ENCODE assay signal across 21 cellular contexts in the genomic region with DNA sequence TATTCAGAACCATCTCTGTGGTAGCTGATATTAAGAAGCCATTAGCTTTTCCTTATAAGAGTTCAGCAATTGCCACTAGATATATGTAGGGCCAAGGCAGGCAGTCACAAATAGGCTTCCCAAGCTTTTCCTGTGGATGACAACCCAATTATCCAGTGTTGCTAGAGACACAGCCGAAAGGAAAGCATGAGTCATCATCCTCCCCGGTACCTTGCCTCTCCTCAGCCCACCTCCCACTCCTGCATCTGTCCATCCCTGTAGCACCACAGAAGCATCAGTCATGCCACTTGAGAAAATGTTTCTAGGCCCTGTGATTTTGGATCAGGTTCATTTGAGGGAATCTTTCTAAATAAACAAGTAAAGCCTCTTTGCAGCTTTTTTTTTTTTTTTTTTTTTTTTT.
A peak's percentile ranks its signal among the peaks of the same experiment; 100 is the strongest.
DNase-seq lines count a peak whose midpoint lies in the region; ATAC-seq and TF ChIP-seq lines count a peak whose summit lies in the region.
"Had no signal": no experiment of that assay in that cellular context is flagged by ENCODE, and none has a peak within 500 bp of the region (broad histone marks: within the 10 kb centered on the region; RNA-seq: fewer than 3 reads in every experiment).

No MANE protein-coding gene starts in this region.

- no peaks in the 10 kb centered on the region for H3K36me3 ChIP-seq in MG63
- no peaks in the 10 kb centered on the region for H3K36me3 ChIP-seq in hepatocyte (replicated peaks; ENCODE audit: insufficient read depth, low read depth)
- H3K36me3 ChIP-seq in left lung: no peaks in the 10 kb centered on the region
- H3K36me3 ChIP-seq: BLaER1 treated with 17β-estradiol and CSF1 and Interleukin-3, amounts not matched to agents 10 nM and 100 nM; neural progenitor cell had no signal

- H3K4me3 Mint-ChIP-seq in activated T-cell treated with anti-CD3 and anti-CD28 coated beads, Interleukin-2, amount 50 U/mL, for 24 hours: no peak overlapping the region
- H3K4me3 Mint-ChIP-seq: IgD-negative memory B cell, neural progenitor cell had no signal

- no peaks in the 10 kb centered on the region for H3K4me1 Mint-ChIP-seq in activated T-cell treated with anti-CD3 and anti-CD28 coated beads, Interleukin-2, amount 50 U/mL, for 24 hours (ENCODE audit: low read depth)
- H3K4me1 Mint-ChIP-seq: IgD-negative memory B cell, neural progenitor cell had no signal

- peak; percentile 32 for DNase-seq in DMS53 (lab: John Stamatoyannopoulos, UW)
- no peak for DNase-seq in DMS53 treated with DMSO at 0.1 percent for 48 hours (lab: John Stamatoyannopoulos, UW; ENCODE audit: unreplicated experiment)
- DNase-seq in MG63: peak; percentile 32
- DNase-seq in astrocyte of the hippocampus (ENCODE audit: low read depth, low spot score): peak; percentile 38
- DNase-seq in occipital lobe (lab: John Stamatoyannopoulos, UW): peak; percentile 45
- no peak for DNase-seq in hepatocyte (ENCODE audit: low spot score)
- no peak for DNase-seq in activated T-cell treated with anti-CD3 and anti-CD28 coated beads, Interleukin-2, amount 50 U/mL, for 24 hours
- no peak for DNase-seq in left lung
- DNase-seq: 8988T; activated naive CD4-positive, alpha-beta T cell treated with Interleukin-2 at 50 U/mL for 16 hours; aorta; GOT3; left cardiac atrium; mucosa of descending colon; NCI-H2081 treated with DMSO at 0.1 percent for 48 hours; RPMI8226; testis had no signal

- H3K9me2 ChIP-seq in hepatocyte (replicated peaks; ENCODE audit: insufficient read depth): no peaks in the 10 kb centered on the region

- H4K20me1 ChIP-seq in hepatocyte (ENCODE audit: insufficient read depth, poor library complexity, severe bottlenecking): no peaks in the 10 kb centered on the region
- H4K20me1 ChIP-seq: BLaER1 treated with 17β-estradiol and CSF1 and Interleukin-3, amounts not matched to agents 10 nM and 100 nM had no signal

- no peaks in the 10 kb centered on the region for H3K9me3 Mint-ChIP-seq in activated T-cell treated with anti-CD3 and anti-CD28 coated beads, Interleukin-2, amount 50 U/mL, for 24 hours
- H3K9me3 Mint-ChIP-seq: neural progenitor cell had no signal

- H2AFZ ChIP-seq in hepatocyte: no peak overlapping the region
- H2AFZ ChIP-seq: neural progenitor cell had no signal

- no peaks in the 10 kb centered on the region for H3K36me3 Mint-ChIP-seq in activated T-cell treated with anti-CD3 and anti-CD28 coated beads, Interleukin-2, amount 50 U/mL, for 24 hours (ENCODE audit: low read depth)
- H3K36me3 Mint-ChIP-seq: neural progenitor cell had no signal

- intact Hi-C loops in left lung (cut with DNase I): no loop called here

- H3K4me2 ChIP-seq in hepatocyte: no peak overlapping the region
- H3K4me2 ChIP-seq: BLaER1 treated with 17β-estradiol and CSF1 and Interleukin-3, amounts not matched to agents 10 nM and 100 nM; neural progenitor cell had no signal

- no peak overlapping the region for H3K27ac Mint-ChIP-seq in activated T-cell treated with anti-CD3 and anti-CD28 coated beads, Interleukin-2, amount 50 U/mL, for 24 hours
- H3K27ac Mint-ChIP-seq: IgD-negative memory B cell, neural progenitor cell had no signal

- 29% methylated on average over 2 of the region's 2 CpGs for WGBS in hepatocyte (ENCODE audit: low lambda C conversion rate, missing lambda C conversion rate)

- H3K27me3 ChIP-seq in MG63 (no peaks in the 10 kb centered on the region), hepatocyte (no peaks in the 10 kb centered on the region), left lung (no peaks in the 10 kb centered on the region)
- H3K27me3 ChIP-seq: BLaER1 treated with 17β-estradiol and CSF1 and Interleukin-3, amounts not matched to agents 10 nM and 100 nM; foreskin keratinocyte; neural progenitor cell; testis had no signal

- no peak overlapping the region for H3K27ac ChIP-seq in hepatocyte
- no peak overlapping the region for H3K27ac ChIP-seq in left lung
- H3K27ac ChIP-seq: BLaER1 treated with 17β-estradiol and CSF1 and Interleukin-3, amounts not matched to agents 10 nM and 100 nM; foreskin keratinocyte; neural progenitor cell; testis had no signal

- no peaks in the 10 kb centered on the region for H3K79me2 ChIP-seq in hepatocyte

- peaks cover 7% of the 10 kb centered on the region for H3K27me3 Mint-ChIP-seq in activated T-cell treated with anti-CD3 and anti-CD28 coated beads, Interleukin-2, amount 50 U/mL, for 24 hours

- ATAC-seq in left lung: no peak
- ATAC-seq: foreskin keratinocyte, left cardiac atrium, mucosa of descending colon had no signal

- H3K9me3 ChIP-seq in MG63 (no peaks in the 10 kb centered on the region), hepatocyte (ENCODE audit: low read depth) (no peaks in the 10 kb centered on the region), left lung (no peaks in the 10 kb centered on the region)
- H3K9me3 ChIP-seq: mucosa of descending colon, testis had no signal

- TF ChIP-seq CTCF in hepatocyte (IDR thresholded peaks at IDR 0.05; ENCODE audit: poor library complexity) (no peak), left lung (IDR thresholded peaks at IDR 0.05) (no peak)

- H3K4me3 ChIP-seq in MG63 (no peak overlapping the region), hepatocyte (no peak overlapping the region), left lung (no peak overlapping the region)
- H3K4me3 ChIP-seq: BLaER1 treated with 17β-estradiol and CSF1 and Interleukin-3, amounts not matched to agents 10 nM and 100 nM; mucosa of descending colon; neural progenitor cell; testis had no signal

- H3K4me1 ChIP-seq in hepatocyte (ENCODE audit: insufficient read depth): no peaks in the 10 kb centered on the region
- H3K4me1 ChIP-seq in left lung: no peaks in the 10 kb centered on the region
- H3K4me1 ChIP-seq: foreskin keratinocyte, testis had no signal

Comparison
In these comparisons a context has a peak if more than half of its experiments do, and no peak if none do; other contexts are left out.
1. DNase-seq: peak in DMS53 (single experiment), MG63 (single experiment), astrocyte of the hippocampus (single experiment) and occipital lobe (single experiment); none in DMS53 treated with DMSO at 0.1 percent for 48 hours (single experiment), hepatocyte (single experiment), activated T-cell treated with anti-CD3 and anti-CD28 coated beads, Interleukin-2, amount 50 U/mL, for 24 hours (single experiment) and left lung (0 of 2).